10 cellular contexts compared by ENCODE assay signal in the genomic region with DNA sequence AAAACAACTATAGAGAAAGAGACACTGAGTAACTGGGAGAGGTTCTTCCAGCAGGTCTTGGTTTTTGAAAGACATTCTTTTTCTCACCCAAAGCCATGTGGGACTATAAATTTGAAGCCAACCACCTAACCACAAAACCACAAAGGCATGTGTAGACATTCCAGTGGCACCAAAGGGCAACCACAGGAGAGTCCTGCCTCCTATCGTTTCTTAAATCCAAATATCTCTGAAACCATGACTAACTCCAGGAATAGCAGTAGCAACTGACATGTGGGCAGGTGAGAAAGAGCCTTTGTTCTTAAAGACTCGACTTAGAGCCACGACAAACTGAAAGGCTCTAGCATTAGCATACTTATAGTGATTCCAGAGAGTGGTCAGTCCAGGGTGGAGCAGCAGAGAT. TPM values are rescaled to one million over a fixed set of nuclear protein-coding genes. Genes with fewer than 3 reads are reported as not detected.
DNase-seq lines count a peak whose midpoint lies in the region; ATAC-seq, FAIRE-seq and TF ChIP-seq lines count a peak whose summit lies in the region.
"Had no signal": no experiment of that assay in that cellular context is flagged by ENCODE, and none has a peak within 500 bp of the region (broad histone marks: within the 10 kb centered on the region; RNA-seq: fewer than 3 reads in every experiment).

No MANE protein-coding gene starts in this region.

- TF ChIP-seq CTCF in astrocyte (IDR thresholded peaks at IDR 0.05; ENCODE audit: insufficient read depth, low read depth, low read length) = no peak

- H3K4me3 ChIP-seq in astrocyte (ENCODE audit: insufficient read depth, low read depth, low read length) = no peak overlapping the region
- H3K4me3 ChIP-seq: esophagus squamous epithelium had no signal

- peak; percentile 84 for DNase-seq in LoVo (ENCODE audit: low spot score)
- peak; percentile 95 for DNase-seq in astrocyte (ENCODE audit: low read depth)
- peak; percentile 98 for DNase-seq in renal cortical epithelial cell (ENCODE audit: low read depth)
- DNase-seq in 8988T = no peak
- DNase-seq in iPS-NIHi11 (ENCODE audit: low spot score) = no peak
- no peak for DNase-seq in cortex of kidney (lab: John Stamatoyannopoulos, UW)
- DNase-seq in anterior cingulate cortex (lab: John Stamatoyannopoulos, UW) = no peak
- DNase-seq: esophagus squamous epithelium, naive B cell had no signal

- H2AFZ ChIP-seq in astrocyte (ENCODE audit: low read depth, low read length) = no peak overlapping the region

- H3K4me1 ChIP-seq in astrocyte (ENCODE audit: insufficient read depth, low read length) = peaks cover 3% of the 10 kb centered on the region
- H3K4me1 ChIP-seq: esophagus squamous epithelium had no signal

- peaks cover 14% of the 10 kb centered on the region for H4K20me1 ChIP-seq in astrocyte (ENCODE audit: insufficient read depth, low read length)

- H3K9me3 Mint-ChIP-seq in astrocyte (ENCODE audit: unreplicated experiment) = peaks cover 4% of the 10 kb centered on the region
- H3K9me3 Mint-ChIP-seq: naive B cell had no signal

- H3K4me1 Mint-ChIP-seq in astrocyte (ENCODE audit: low read depth, unreplicated experiment) = peaks cover 7% of the 10 kb centered on the region
- H3K4me1 Mint-ChIP-seq: naive B cell had no signal

- no peaks in the 10 kb centered on the region for H3K9me3 ChIP-seq in astrocyte (ENCODE audit: insufficient read depth, low read depth, low read length)
- H3K9me3 ChIP-seq: esophagus squamous epithelium had no signal

- H3K27ac Mint-ChIP-seq in astrocyte (ENCODE audit: unreplicated experiment) = no peak overlapping the region
- H3K27ac Mint-ChIP-seq: naive B cell had no signal

- no peak overlapping the region for H3K27ac ChIP-seq in astrocyte (ENCODE audit: low read depth, low read length)
- H3K27ac ChIP-seq: esophagus squamous epithelium had no signal

- peak; percentile 41 for ATAC-seq in GM18867 (IDR thresholded peaks at IDR 0.05; ENCODE audit: unreplicated experiment)

- no peaks in the 10 kb centered on the region for H3K79me2 ChIP-seq in astrocyte (ENCODE audit: insufficient read depth, low read length)

- H3K36me3 Mint-ChIP-seq in astrocyte (ENCODE audit: low read depth, unreplicated experiment) = no peaks in the 10 kb centered on the region
- H3K36me3 Mint-ChIP-seq: naive B cell had no signal

- H3K4me3 Mint-ChIP-seq in astrocyte (ENCODE audit: unreplicated experiment) = no peak overlapping the region
- H3K4me3 Mint-ChIP-seq: naive B cell had no signal

- H3K4me2 ChIP-seq in astrocyte (ENCODE audit: low read length) = no peak overlapping the region

- peaks cover 72% of the 10 kb centered on the region for H3K27me3 ChIP-seq in astrocyte (ENCODE audit: insufficient read depth, low read length)
- H3K27me3 ChIP-seq: esophagus squamous epithelium had no signal

- no peaks in the 10 kb centered on the region for H3K36me3 ChIP-seq in astrocyte (ENCODE audit: insufficient read depth, low read length)
- H3K36me3 ChIP-seq: esophagus squamous epithelium had no signal

- peak; percentile 69 for FAIRE-seq in astrocyte (lab: Jason Lieb, UNC)

- peaks cover 47% of the 10 kb centered on the region for H3K27me3 Mint-ChIP-seq in astrocyte (ENCODE audit: low read depth, unreplicated experiment)

- no peak overlapping the region for H3K9ac ChIP-seq in astrocyte (ENCODE audit: low read length)

RNA-seq across cellular contexts. Expression of a gene that starts 9.3 kb away (rescaled TPM):
- total RNA-seq in astrocyte (0.11 TPM in 1 of 2 replicates, not detected in the other), renal cortical epithelial cell (not detected in 2 replicates)

Comparison
In these comparisons a context has a peak if more than half of its experiments do, and no peak if none do; other contexts are left out.
1. DNase-seq: peak in LoVo (single experiment), astrocyte (single experiment) and renal cortical epithelial cell (single experiment); none in 8988T (single experiment), iPS-NIHi11 (single experiment), cortex of kidney (single experiment) and anterior cingulate cortex (0 of 58).